ENCODE assay signal across 27 cellular contexts in genomic region chr9:103660830-103661229, GRCh38.
"Had no signal": no experiment of that assay in that cellular context is flagged by ENCODE, and none has a peak within 500 bp of the region (broad histone marks: within the 10 kb centered on the region; RNA-seq: fewer than 3 reads in every experiment).

No MANE protein-coding gene starts in this region.

- ATAC-seq: natural killer cell; pancreas; right lobe of liver; stimulated activated effector memory CD8-positive, alpha-beta T cell treated with anti-CD3 and anti-CD28 coated beads, Interleukin-12 subunit alpha, Interleukin-12 subunit beta, amount 100 ng/mL, for 72 hours; stimulated activated naive B cell treated with anti-CD40 and anti-IgM and Interleukin-4, amounts not matched to agents 10 μg/mL and 1 μg/mL and 100 μg/mL, for 72 hours had no signal

- H3K27ac Mint-ChIP-seq: natural killer cell; nephron; stimulated activated effector memory CD8-positive, alpha-beta T cell treated with anti-CD3 and anti-CD28 coated beads, Interleukin-12 subunit alpha, Interleukin-12 subunit beta, amount 100 ng/mL, for 72 hours; stimulated activated naive B cell treated with anti-CD40 and anti-IgM and Interleukin-4, amounts not matched to agents 10 μg/mL and 1 μg/mL and 100 μg/mL, for 72 hours; stimulated activated naive CD8-positive, alpha-beta T cell treated with anti-CD3 and anti-CD28 coated beads, Interleukin-15, Interleukin-2, amounts not matched to agents 100 ng/mL and 50 ng/mL, for 24 hours had no signal

- H3K4me1 ChIP-seq: pancreas, prostate gland, right atrium auricular region, right lobe of liver, sigmoid colon, stomach, thyroid gland, tibial nerve, upper lobe of left lung, vagina had no signal

- H3K36me3 Mint-ChIP-seq: stimulated activated effector memory CD8-positive, alpha-beta T cell treated with anti-CD3 and anti-CD28 coated beads, Interleukin-12 subunit alpha, Interleukin-12 subunit beta, amount 100 ng/mL, for 72 hours; stimulated activated naive B cell treated with anti-CD40 and anti-IgM and Interleukin-4, amounts not matched to agents 10 μg/mL and 1 μg/mL and 100 μg/mL, for 72 hours had no signal

- H3K27me3 ChIP-seq: neutrophil, pancreas, right atrium auricular region, right lobe of liver, sigmoid colon, stomach, thyroid gland, tibial nerve, upper lobe of left lung, vagina had no signal

- DNase-seq: natural killer cell; nucleus accumbens; pancreas; retina; right lobe of liver; sigmoid colon; small intestine; stimulated activated CD4-positive, alpha-beta T cell treated with anti-CD3 and anti-CD28 coated beads, Interleukin-15, amount 100 ng/mL, for 24 hours; stimulated activated CD4-positive, alpha-beta T cell treated with anti-CD3 and anti-CD28 coated beads, Interleukin-2, amount 100 ng/mL, for 24 hours; stimulated activated CD4-positive, alpha-beta T cell treated with anti-CD3 and anti-CD28 coated beads, Interleukin-2, amount 100 ng/mL, for 48 hours; stimulated activated CD4-positive, alpha-beta T cell treated with anti-CD3 and anti-CD28 coated beads, Interleukin-4, amount 100 ng/mL, for 24 hours; stimulated activated naive B cell treated with anti-CD40 and anti-IgM and Interleukin-4, amounts not matched to agents 10 μg/mL and 1 μg/mL and 100 μg/mL, for 72 hours; stimulated activated naive CD4-positive, alpha-beta T cell treated with Interleukin-2 at 50 U/mL for 16 hours; stomach; thyroid gland; trophoblast cell; upper lobe of left lung had no signal

- H3K9me3 ChIP-seq: neutrophil, pancreas, prostate gland, right lobe of liver, thyroid gland, vagina had no signal

- H3K4me1 Mint-ChIP-seq: natural killer cell; nephron; stimulated activated effector memory CD8-positive, alpha-beta T cell treated with anti-CD3 and anti-CD28 coated beads, Interleukin-12 subunit alpha, Interleukin-12 subunit beta, amount 100 ng/mL, for 72 hours; stimulated activated naive B cell treated with anti-CD40 and anti-IgM and Interleukin-4, amounts not matched to agents 10 μg/mL and 1 μg/mL and 100 μg/mL, for 72 hours had no signal

- H3K27me3 Mint-ChIP-seq: stimulated activated naive B cell treated with anti-CD40 and anti-IgM and Interleukin-4, amounts not matched to agents 10 μg/mL and 1 μg/mL and 100 μg/mL, for 72 hours; stimulated activated naive CD8-positive, alpha-beta T cell treated with anti-CD3 and anti-CD28 coated beads, Interleukin-15, Interleukin-2, amounts not matched to agents 100 ng/mL and 50 ng/mL, for 24 hours had no signal

- H3K4me3 ChIP-seq: pancreas, prostate gland, right atrium auricular region, right lobe of liver, sigmoid colon, stomach, thoracic aorta, thyroid gland, tibial nerve, upper lobe of left lung, vagina had no signal

- H3K4me3 Mint-ChIP-seq: natural killer cell; nephron; stimulated activated effector memory CD8-positive, alpha-beta T cell treated with anti-CD3 and anti-CD28 coated beads, Interleukin-12 subunit alpha, Interleukin-12 subunit beta, amount 100 ng/mL, for 72 hours; stimulated activated naive B cell treated with anti-CD40 and anti-IgM and Interleukin-4, amounts not matched to agents 10 μg/mL and 1 μg/mL and 100 μg/mL, for 72 hours; stimulated activated naive CD8-positive, alpha-beta T cell treated with anti-CD3 and anti-CD28 coated beads, Interleukin-15, Interleukin-2, amounts not matched to agents 100 ng/mL and 50 ng/mL, for 24 hours had no signal

- FAIRE-seq: pancreas, urothelium cell line had no signal

- H3K27ac ChIP-seq: neutrophil, pancreas, prostate gland, right atrium auricular region, right lobe of liver, sigmoid colon, stomach, thoracic aorta, thyroid gland, tibial nerve, upper lobe of left lung, vagina had no signal

- H3K36me3 ChIP-seq: neutrophil, pancreas, prostate gland, right atrium auricular region, right lobe of liver, sigmoid colon, stomach, thoracic aorta, thyroid gland, tibial nerve, upper lobe of left lung, vagina had no signal
